ENCODE assay signal across 8 cellular contexts in the genomic region with DNA sequence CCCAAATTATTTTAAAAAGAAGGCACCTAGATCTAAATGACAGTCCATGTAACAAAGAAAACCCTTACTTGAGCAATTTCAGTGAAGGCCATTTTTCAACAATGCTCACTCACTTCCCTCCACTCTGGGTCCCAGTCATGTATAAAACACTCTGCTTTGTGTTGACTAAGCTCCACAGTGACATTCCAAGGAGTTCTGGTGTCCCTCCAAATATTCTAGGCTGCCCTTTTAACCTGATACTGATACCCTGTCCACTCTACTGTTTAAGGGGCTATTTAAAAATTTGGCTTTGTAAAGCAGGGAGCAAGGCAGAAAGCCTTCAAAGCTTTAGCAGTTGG.
DNase-seq lines count a peak whose midpoint lies in the region; ATAC-seq and TF ChIP-seq lines count a peak whose summit lies in the region.

No MANE protein-coding gene starts in this region.

- H3K4me2 ChIP-seq in mammary epithelial cell (ENCODE audit: insufficient read depth, low read depth, low read length), result peak overlapping the region; percentile 10
- peak overlapping the region; percentile 30 for H3K4me2 ChIP-seq in smooth muscle cell

- peak; percentile 14 for DNase-seq in mammary epithelial cell
- no peak for DNase-seq in smooth muscle cell (lab: John Stamatoyannopoulos, UW; ENCODE audit: unreplicated experiment)
- DNase-seq in NCI-H526 (lab: John Stamatoyannopoulos, UW), result no peak
- DNase-seq in activated gamma-delta T cell (lab: John Stamatoyannopoulos, UW), result no peak
- DNase-seq in OCI-M2 (lab: John Stamatoyannopoulos, UW; ENCODE audit: unreplicated experiment), result no peak

- H3K4me1 ChIP-seq in mammary epithelial cell (ENCODE audit: insufficient read depth, low read length) (peaks cover 43% of the 10 kb centered on the region), smooth muscle cell (ENCODE audit: low read depth) (peaks cover 7% of the 10 kb centered on the region)

- H3K27me3 ChIP-seq in mammary epithelial cell (ENCODE audit: insufficient read depth, low read length), result no peaks in the 10 kb centered on the region
- no peaks in the 10 kb centered on the region for H3K27me3 ChIP-seq in smooth muscle cell (ENCODE audit: low read depth)

- H4K20me1 ChIP-seq in mammary epithelial cell (ENCODE audit: insufficient read depth, low read length) (no peaks in the 10 kb centered on the region), smooth muscle cell (ENCODE audit: low read depth) (peaks cover 18% of the 10 kb centered on the region)

- H3K9ac ChIP-seq in mammary epithelial cell (ENCODE audit: insufficient read depth, low read length) (peak overlapping the region; percentile 79), smooth muscle cell (ENCODE audit: low read depth) (peak overlapping the region; percentile 48)

- H3K36me3 ChIP-seq in mammary epithelial cell (ENCODE audit: insufficient read depth, low read length) (peaks cover 4% of the 10 kb centered on the region), smooth muscle cell (ENCODE audit: low read depth) (no peaks in the 10 kb centered on the region)

- peaks cover 20% of the 10 kb centered on the region for H3F3A ChIP-seq in smooth muscle cell (ENCODE audit: low read depth)

- H2AFZ ChIP-seq in mammary epithelial cell (ENCODE audit: low read depth, low read length) (no peak overlapping the region), smooth muscle cell (ENCODE audit: low read depth) (no peak overlapping the region)

- dilution Hi-C loops in mammary epithelial cell (cut with HindIII; ENCODE audit: low sequenced_read_pairs), result loop anchor here (5.0 kb wide), 1 partner anchor 222 kb away; no protein-coding TSS in a partner anchor

- BruUV-seq in mammary epithelial cell (replicated peaks; lab: Mats Ljungman, UMichigan), result TSS peak; percentile 61

- ATAC-seq in GM19467 (IDR thresholded peaks at IDR 0.05; ENCODE audit: unreplicated experiment) (peak; percentile 12), HG03108 (IDR thresholded peaks at IDR 0.05; ENCODE audit: unreplicated experiment) (peak; percentile 24), HG03432 (IDR thresholded peaks at IDR 0.05; ENCODE audit: unreplicated experiment) (no peak)

- H3K9me3 ChIP-seq in mammary epithelial cell (replicated peaks; ENCODE audit: insufficient read depth, low read length), result no peaks in the 10 kb centered on the region
- no peaks in the 10 kb centered on the region for H3K9me3 ChIP-seq in smooth muscle cell (replicated peaks; ENCODE audit: low read depth)

- intact Hi-C loops in mammary epithelial cell (cut with micrococcal nuclease), result loop anchor here (1.0 to 2.0 kb wide), 4 partner anchors 43 to 224 kb away; no protein-coding TSS in a partner anchor

- in situ Hi-C loops in mammary epithelial cell (cut with MboI; ENCODE audit: low sequenced_read_pairs in 2 of 2), result loop anchor here in 1 of 2 donors (5.0 kb wide), 2 partner anchors 67 to 227 kb away; no protein-coding TSS in a partner anchor

- H3K79me2 ChIP-seq in mammary epithelial cell (ENCODE audit: insufficient read depth, low read length) (peaks cover 92% of the 10 kb centered on the region), smooth muscle cell (ENCODE audit: low read depth) (peaks cover 3% of the 10 kb centered on the region)

- peak overlapping the region; percentile 91 for H3K27ac ChIP-seq in mammary epithelial cell (ENCODE audit: insufficient read depth, low read depth, low read length)
- H3K27ac ChIP-seq in smooth muscle cell (ENCODE audit: low read depth), result peak overlapping the region; percentile 85

- TF ChIP-seq CTCF in mammary epithelial cell (conservative IDR thresholded peaks at IDR 0.05 in 1 of 2, IDR thresholded peaks at IDR 0.05 in 1 of 2; ENCODE audit: extremely low read depth in 1 of 2, insufficient read depth in 1 of 2, low read depth in 1 of 2, low read length in 2 of 2), result no peak
- no peak for TF ChIP-seq CTCF in smooth muscle cell (IDR thresholded peaks at IDR 0.05; ENCODE audit: borderline replicate concordance, insufficient read depth, poor library complexity, severe bottlenecking)

- H3K4me3 ChIP-seq in mammary epithelial cell (replicated peaks in 1 of 3; ENCODE audit: insufficient read depth in 1 of 3, low read depth in 2 of 3, low read length in 3 of 3) (no peak overlapping the region), smooth muscle cell (no peak overlapping the region)

- CTCF ChIA-PET in mammary epithelial cell (lab: Charles Lee; ENCODE audit: low non-redundant PET), result interaction anchor here (0.5 to 2.0 kb wide), 7 partner anchors 40 to 227 kb away, joined by 3 to 33 read pairs (median 5); no protein-coding TSS in a partner anchor
